8 cellular contexts compared by ENCODE assay signal in genomic region chr11:81658722-81659121, GRCh38.
A peak's percentile ranks its signal among the peaks of the same experiment; 100 is the strongest.
DNase-seq lines count a peak whose midpoint lies in the region; ATAC-seq, FAIRE-seq and TF ChIP-seq lines count a peak whose summit lies in the region.

No MANE protein-coding gene starts in this region.

- ATAC-seq in HG02623 (IDR thresholded peaks at IDR 0.05; ENCODE audit: unreplicated experiment) (peak; percentile 64), aorta (ENCODE audit: low FRiP score) (no peak)

- no peak overlapping the region for H3K4me2 ChIP-seq in keratinocyte (ENCODE audit: control insufficient read depth, extremely low read depth, insufficient read depth, low read depth, low read length)

- no peaks in the 10 kb centered on the region for H4K20me1 ChIP-seq in keratinocyte (ENCODE audit: control insufficient read depth, extremely low read depth, insufficient read depth, low read length)

- no peak overlapping the region for H2AFZ ChIP-seq in keratinocyte (ENCODE audit: control insufficient read depth, low read length)

- peaks cover 8% of the 10 kb centered on the region for H3K9me3 Mint-ChIP-seq in activated CD4-positive, alpha-beta memory T cell treated with anti-CD3 and anti-CD28 coated beads for 36 hours
- H3K9me3 Mint-ChIP-seq in activated CD4-positive, alpha-beta memory T cell treated with anti-CD3 and anti-CD28 coated beads, Interleukin-2, amount 10 ng/mL, durations not matched to agents 7 days and 5 days, result no peaks in the 10 kb centered on the region

- H3K4me3 Mint-ChIP-seq in activated CD4-positive, alpha-beta memory T cell treated with anti-CD3 and anti-CD28 coated beads for 36 hours, result no peak overlapping the region
- H3K4me3 Mint-ChIP-seq in activated CD4-positive, alpha-beta memory T cell treated with anti-CD3 and anti-CD28 coated beads, Interleukin-2, amount 10 ng/mL, durations not matched to agents 7 days and 5 days, result no peak overlapping the region

- H3K4me1 ChIP-seq in keratinocyte (ENCODE audit: control insufficient read depth, extremely low read depth, insufficient read depth, low read length) (no peaks in the 10 kb centered on the region), aorta (ENCODE audit: control insufficient read depth in 1 of 2, insufficient read depth in 2 of 2, low read length in 2 of 2) (no peaks in the 10 kb centered on the region)

- H3K9ac ChIP-seq in keratinocyte (ENCODE audit: control insufficient read depth, extremely low read depth, insufficient read depth, low read length), result no peak overlapping the region

- H3K27me3 Mint-ChIP-seq in activated CD4-positive, alpha-beta memory T cell treated with anti-CD3 and anti-CD28 coated beads for 36 hours, result peaks cover 12% of the 10 kb centered on the region
- H3K27me3 Mint-ChIP-seq in activated CD4-positive, alpha-beta memory T cell treated with anti-CD3 and anti-CD28 coated beads, Interleukin-2, amount 10 ng/mL, durations not matched to agents 7 days and 5 days, result peaks cover 2% of the 10 kb centered on the region

- no peaks in the 10 kb centered on the region for H3K4me1 Mint-ChIP-seq in activated CD4-positive, alpha-beta memory T cell treated with anti-CD3 and anti-CD28 coated beads for 36 hours (ENCODE audit: low read depth)
- H3K4me1 Mint-ChIP-seq in activated CD4-positive, alpha-beta memory T cell treated with anti-CD3 and anti-CD28 coated beads, Interleukin-2, amount 10 ng/mL, durations not matched to agents 7 days and 5 days, result no peaks in the 10 kb centered on the region

- POLR2A ChIA-PET in activated CD4-positive, alpha-beta memory T cell treated with anti-CD3 and anti-CD28 coated beads for 36 hours (lab: Charles Lee), result no interaction called here
- POLR2A ChIA-PET in activated CD4-positive, alpha-beta memory T cell treated with anti-CD3 and anti-CD28 coated beads, Interleukin-2, amount 10 ng/mL, durations not matched to agents 7 days and 5 days (lab: Charles Lee), result no interaction called here

- dilution Hi-C loops in keratinocyte (cut with MboI; ENCODE audit: extremely low pct_ligation_motif_present, low sequenced_read_pairs), result no loop called here

- no peaks in the 10 kb centered on the region for H3K79me2 ChIP-seq in keratinocyte (ENCODE audit: control insufficient read depth, insufficient read depth, low read length)

- DNase-seq in activated CD4-positive, alpha-beta memory T cell treated with anti-CD3 and anti-CD28 coated beads for 36 hours, result peak; percentile 11
- no peak for DNase-seq in activated CD4-positive, alpha-beta memory T cell treated with anti-CD3 and anti-CD28 coated beads, Interleukin-2, amount 10 ng/mL, durations not matched to agents 7 days and 5 days
- DNase-seq in OCI-M1 (lab: John Stamatoyannopoulos, UW) (peak; percentile 87), keratinocyte (ENCODE audit: low read depth, low spot score) (no peak), aorta (no peak), NCI-H1048 (lab: John Stamatoyannopoulos, UW) (no peak), 8988T (no peak)

- H3K36me3 ChIP-seq in keratinocyte (ENCODE audit: control insufficient read depth in 2 of 2, extremely low read depth in 1 of 2, insufficient read depth in 2 of 2, low read length in 2 of 2), result no peaks in the 10 kb centered on the region
- no peaks in the 10 kb centered on the region for H3K36me3 ChIP-seq in aorta (ENCODE audit: control insufficient read depth in 1 of 2, insufficient read depth in 2 of 2, low read length in 1 of 2)

- no peaks in the 10 kb centered on the region for H3K9me1 ChIP-seq in keratinocyte (ENCODE audit: control insufficient read depth, extremely low read depth, insufficient read depth, low read length)

- peak; percentile 38 to 66 (median 43) for TF ChIP-seq CTCF in keratinocyte (optimal IDR thresholded peaks at IDR 0.05 in 1 of 3, IDR thresholded peaks at IDR 0.05 in 1 of 3, conservative IDR thresholded peaks at IDR 0.05 in 1 of 3; ENCODE audit: extremely low read depth in 1 of 3, insufficient read depth in 2 of 3, low read length in 3 of 3)

- H3K27ac Mint-ChIP-seq in activated CD4-positive, alpha-beta memory T cell treated with anti-CD3 and anti-CD28 coated beads for 36 hours, result no peak overlapping the region
- H3K27ac Mint-ChIP-seq in activated CD4-positive, alpha-beta memory T cell treated with anti-CD3 and anti-CD28 coated beads, Interleukin-2, amount 10 ng/mL, durations not matched to agents 7 days and 5 days, result no peak overlapping the region

- CTCF ChIA-PET in activated CD4-positive, alpha-beta memory T cell treated with anti-CD3 and anti-CD28 coated beads for 36 hours (lab: Charles Lee), result interaction anchor here (0.7 to 1.9 kb wide), 4 partner anchors 16 to 1162 kb away, joined by 3 to 7 read pairs (median 3); no protein-coding TSS in a partner anchor
- CTCF ChIA-PET in activated CD4-positive, alpha-beta memory T cell treated with anti-CD3 and anti-CD28 coated beads, Interleukin-2, amount 10 ng/mL, durations not matched to agents 7 days and 5 days (lab: Charles Lee), result interaction anchor here (0.7 to 1.5 kb wide), 6 partner anchors 15 to 571 kb away, joined by 3 to 6 read pairs (median 3); no protein-coding TSS in a partner anchor

- intact Hi-C loops in activated CD4-positive, alpha-beta memory T cell treated with anti-CD3 and anti-CD28 coated beads for 36 hours (cut with micrococcal nuclease), result no loop called here
- intact Hi-C loops in aorta (cut with DNase I), result no loop called here

- no peaks in the 10 kb centered on the region for H3K9me3 ChIP-seq in keratinocyte (ENCODE audit: control insufficient read depth, low read depth, low read length)
- H3K9me3 ChIP-seq in aorta (ENCODE audit: control insufficient read depth, low read length), result peaks cover 1% of the 10 kb centered on the region

- no peaks in the 10 kb centered on the region for H3K36me3 Mint-ChIP-seq in activated CD4-positive, alpha-beta memory T cell treated with anti-CD3 and anti-CD28 coated beads for 36 hours
- H3K36me3 Mint-ChIP-seq in activated CD4-positive, alpha-beta memory T cell treated with anti-CD3 and anti-CD28 coated beads, Interleukin-2, amount 10 ng/mL, durations not matched to agents 7 days and 5 days (ENCODE audit: low read depth), result no peaks in the 10 kb centered on the region

- FAIRE-seq in keratinocyte (lab: Jason Lieb, UNC), result no peak

- H3K27ac ChIP-seq in keratinocyte (ENCODE audit: control insufficient read depth, insufficient read depth, low read length), result no peak overlapping the region
- H3K27ac ChIP-seq in aorta (ENCODE audit: low read depth in 1 of 2, low read length in 2 of 2), result no peak overlapping the region

- H3K27me3 ChIP-seq in keratinocyte (ENCODE audit: control insufficient read depth, extremely low read depth, insufficient read depth, low read length) (no peaks in the 10 kb centered on the region), aorta (ENCODE audit: control insufficient read depth in 1 of 2, insufficient read depth in 2 of 2, low read length in 1 of 2) (no peaks in the 10 kb centered on the region)

- H3K4me3 ChIP-seq in keratinocyte (ENCODE audit: control insufficient read depth in 2 of 3, extremely low read depth in 1 of 3, insufficient read depth in 2 of 3, low read depth in 1 of 3, low read length in 3 of 3) (no peak overlapping the region), aorta (ENCODE audit: low read length in 2 of 2) (no peak overlapping the region)

- 41 to 49% methylated on average over 1 of the region's 1 CpG for WGBS in aorta, 2 donors

Comparison
In these comparisons a context has a peak if more than half of its experiments do, and no peak if none do; other contexts are left out.
1. DNase-seq: peak in activated CD4-positive, alpha-beta memory T cell treated with anti-CD3 and anti-CD28 coated beads for 36 hours (single experiment) and OCI-M1 (single experiment); none in activated CD4-positive, alpha-beta memory T cell treated with anti-CD3 and anti-CD28 coated beads, Interleukin-2, amount 10 ng/mL, durations not matched to agents 7 days and 5 days (single experiment), keratinocyte (single experiment), aorta (0 of 2), NCI-H1048 (single experiment) and 8988T (single experiment).